17 cellular contexts compared by ENCODE assay signal in genomic region chr1:44447051-44447806, GRCh38.
"Had no signal": no experiment of that assay in that cellular context is flagged by ENCODE, and none has a peak within 500 bp of the region (broad histone marks: within the 10 kb centered on the region; RNA-seq: fewer than 3 reads in every experiment).

No MANE protein-coding gene starts in this region.

- H2AFZ ChIP-seq: neural progenitor cell had no signal

- H3K27ac ChIP-seq: brain microvascular endothelial cell, gastrocnemius medialis, heart left ventricle, left lung, neural progenitor cell, prostate gland, thoracic aorta, upper lobe of left lung had no signal

- DNase-seq: aorta; brain microvascular endothelial cell; cerebellar nuclear complex; effector CD8-positive, alpha-beta T cell; gastrocnemius medialis; heart left ventricle; left lung; mucosa of descending colon; naive thymus-derived CD4-positive, alpha-beta T cell; right cardiac atrium; small intestine; stimulated activated CD4-positive, alpha-beta T cell treated with anti-CD3 and anti-CD28 coated beads, Interleukin-4, amount 100 ng/mL, for 1 hour had no signal

- H3K4me3 ChIP-seq: gastrocnemius medialis, heart left ventricle, left lung, mucosa of descending colon, neural progenitor cell, prostate gland, thoracic aorta, upper lobe of left lung had no signal

- H3K4me2 ChIP-seq: neural progenitor cell had no signal

- H3K9ac ChIP-seq: neural progenitor cell had no signal

- H3K27me3 ChIP-seq: gastrocnemius medialis, heart left ventricle, upper lobe of left lung had no signal

- FAIRE-seq: endothelial cell of umbilical vein, small intestine had no signal

- H3K36me3 ChIP-seq: brain microvascular endothelial cell, gastrocnemius medialis, heart left ventricle, left lung, neural progenitor cell, prostate gland, thoracic aorta, upper lobe of left lung had no signal

- H3K4me1 ChIP-seq: gastrocnemius medialis, heart left ventricle, left lung, neural progenitor cell, prostate gland had no signal

- H3K9me3 ChIP-seq: gastrocnemius medialis, heart left ventricle, left lung, mucosa of descending colon, prostate gland, thoracic aorta, upper lobe of left lung had no signal
